1 cellular context compared by ENCODE assay signal in genomic region chr15:69059170-69059943, GRCh38.
TF ChIP-seq lines count a peak whose summit lies in the region.

No MANE protein-coding gene starts in this region.

TF ChIP-seq in HEK293, 187 proteins besides CTCF, POLR2A, EP300 and RAD21 (continued from another document):
- no peak for TF ChIP-seq ZNF18 (tag by site-specific recombination; IDR thresholded peaks at IDR 0.05)
- no peak for TF ChIP-seq HOXA7 (CRISPR knock-in tag; IDR thresholded peaks at IDR 0.05; ENCODE audit: borderline replicate concordance)
- TF ChIP-seq, protein P1, sequence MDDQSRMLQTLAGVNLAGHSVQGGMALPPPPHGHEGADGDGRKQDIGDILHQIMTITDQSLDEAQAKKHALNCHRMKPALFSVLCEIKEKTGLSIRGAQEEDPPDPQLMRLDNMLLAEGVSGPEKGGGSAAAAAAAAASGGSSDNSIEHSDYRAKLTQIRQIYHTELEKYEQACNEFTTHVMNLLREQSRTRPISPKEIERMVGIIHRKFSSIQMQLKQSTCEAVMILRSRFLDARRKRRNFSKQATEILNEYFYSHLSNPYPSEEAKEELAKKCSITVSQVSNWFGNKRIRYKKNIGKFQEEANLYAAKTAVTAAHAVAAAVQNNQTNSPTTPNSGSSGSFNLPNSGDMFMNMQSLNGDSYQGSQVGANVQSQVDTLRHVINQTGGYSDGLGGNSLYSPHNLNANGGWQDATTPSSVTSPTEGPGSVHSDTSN (CRISPR knock-in tag; IDR thresholded peaks at IDR 0.05), result no peak
- no peak for TF ChIP-seq GLIS1 (tag by site-specific recombination; IDR thresholded peaks at IDR 0.05)
- TF ChIP-seq KLF1 (tag by site-specific recombination; IDR thresholded peaks at IDR 0.05), result peak; percentile 72
- TF ChIP-seq ZNF561 (tag by site-specific recombination; IDR thresholded peaks at IDR 0.05; ENCODE audit: borderline replicate concordance), result peak; percentile 77; the same call in 1 of the 2 replicates
- no peak for TF ChIP-seq ZSCAN16 (tag by site-specific recombination; IDR thresholded peaks at IDR 0.05)
- TF ChIP-seq KLF7 (tag by site-specific recombination; IDR thresholded peaks at IDR 0.05; ENCODE audit: borderline replicate concordance), result peak; percentile 90; the same call in 1 of the 2 replicates
- no peak for TF ChIP-seq ZNF248 (tag by site-specific recombination; IDR thresholded peaks at IDR 0.05)
- no peak for TF ChIP-seq ZNF488 (tag by site-specific recombination; IDR thresholded peaks at IDR 0.05)
- TF ChIP-seq YY2 (tag by site-specific recombination; IDR thresholded peaks at IDR 0.05), result no peak
- TF ChIP-seq ZNF623 (tag by site-specific recombination; IDR thresholded peaks at IDR 0.05), result no peak
- 0 out of 2 replicates have a peak, but pooled peaks have one; percentile 25 for TF ChIP-seq KLF8 (tag by site-specific recombination; IDR thresholded peaks at IDR 0.05)
- 0 out of 2 replicates have a peak, but pooled peaks have one; percentile 27 for TF ChIP-seq ZBTB17 (tag by site-specific recombination; IDR thresholded peaks at IDR 0.05)
- 0 out of 2 replicates have a peak, but pooled peaks have one; percentile 17 for TF ChIP-seq PRDM10 (tag by site-specific recombination; IDR thresholded peaks at IDR 0.05)
- TF ChIP-seq ZNF548 (tag by site-specific recombination; IDR thresholded peaks at IDR 0.05), result 0 out of 2 replicates have a peak, but pooled peaks have one; percentile 18
- peak; percentile 73 for TF ChIP-seq ZNF692 (tag by site-specific recombination; IDR thresholded peaks at IDR 0.05)
- no peak for TF ChIP-seq ZNF146 (tag by site-specific recombination; IDR thresholded peaks at IDR 0.05)
- TF ChIP-seq ZNF654 (tag by site-specific recombination; IDR thresholded peaks at IDR 0.05; ENCODE audit: low read depth), result peak; percentile 99
- TF ChIP-seq ZBTB11 (tag by site-specific recombination; conservative IDR thresholded peaks at IDR 0.05; ENCODE audit: low read depth), result no peak
- TF ChIP-seq ZNF10 (tag by site-specific recombination; IDR thresholded peaks at IDR 0.05), result 0 out of 2 replicates have a peak, but pooled peaks have one; percentile 14
- TF ChIP-seq ZNF311 (tag by site-specific recombination; IDR thresholded peaks at IDR 0.05; ENCODE audit: borderline replicate concordance), result no peak
- no peak for TF ChIP-seq ZNF621 (tag by site-specific recombination; IDR thresholded peaks at IDR 0.05)
- TF ChIP-seq ZNF211 (tag by site-specific recombination; IDR thresholded peaks at IDR 0.05; ENCODE audit: low read depth), result no peak
- TF ChIP-seq, protein P2, sequence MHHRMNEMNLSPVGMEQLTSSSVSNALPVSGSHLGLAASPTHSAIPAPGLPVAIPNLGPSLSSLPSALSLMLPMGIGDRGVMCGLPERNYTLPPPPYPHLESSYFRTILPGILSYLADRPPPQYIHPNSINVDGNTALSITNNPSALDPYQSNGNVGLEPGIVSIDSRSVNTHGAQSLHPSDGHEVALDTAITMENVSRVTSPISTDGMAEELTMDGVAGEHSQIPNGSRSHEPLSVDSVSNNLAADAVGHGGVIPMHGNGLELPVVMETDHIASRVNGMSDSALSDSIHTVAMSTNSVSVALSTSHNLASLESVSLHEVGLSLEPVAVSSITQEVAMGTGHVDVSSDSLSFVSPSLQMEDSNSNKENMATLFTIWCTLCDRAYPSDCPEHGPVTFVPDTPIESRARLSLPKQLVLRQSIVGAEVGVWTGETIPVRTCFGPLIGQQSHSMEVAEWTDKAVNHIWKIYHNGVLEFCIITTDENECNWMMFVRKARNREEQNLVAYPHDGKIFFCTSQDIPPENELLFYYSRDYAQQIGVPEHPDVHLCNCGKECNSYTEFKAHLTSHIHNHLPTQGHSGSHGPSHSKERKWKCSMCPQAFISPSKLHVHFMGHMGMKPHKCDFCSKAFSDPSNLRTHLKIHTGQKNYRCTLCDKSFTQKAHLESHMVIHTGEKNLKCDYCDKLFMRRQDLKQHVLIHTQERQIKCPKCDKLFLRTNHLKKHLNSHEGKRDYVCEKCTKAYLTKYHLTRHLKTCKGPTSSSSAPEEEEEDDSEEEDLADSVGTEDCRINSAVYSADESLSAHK (tag by site-specific recombination; IDR thresholded peaks at IDR 0.05), result no peak
- 0 out of 2 replicates have a peak, but pooled peaks have one; percentile 50 for TF ChIP-seq MEIS1 (CRISPR knock-in tag; IDR thresholded peaks at IDR 0.05; ENCODE audit: borderline replicate concordance)
- peak; percentile 41; the same call in 1 of the 2 replicates for TF ChIP-seq ZNF629 (tag by site-specific recombination; IDR thresholded peaks at IDR 0.05)
- TF ChIP-seq ZBTB8A (tag by site-specific recombination; IDR thresholded peaks at IDR 0.05), result peak; percentile 73
- TF ChIP-seq ZNF670 (tag by site-specific recombination; IDR thresholded peaks at IDR 0.05; ENCODE audit: low read depth), result no peak
- no peak for TF ChIP-seq ZNF791 (tag by site-specific recombination; IDR thresholded peaks at IDR 0.05)
- peak; percentile 80 for TF ChIP-seq ZNF2 (tag by site-specific recombination; IDR thresholded peaks at IDR 0.05)
- TF ChIP-seq IKZF3 (tag by site-specific recombination; IDR thresholded peaks at IDR 0.05), result peak; percentile 88
- 0 out of 2 replicates have a peak, but pooled peaks have one; percentile 29 for TF ChIP-seq ZNF580 (tag by site-specific recombination; IDR thresholded peaks at IDR 0.05)
- no peak for TF ChIP-seq ZNF677 (tag by site-specific recombination; IDR thresholded peaks at IDR 0.05)
- 0 out of 2 replicates have a peak, but pooled peaks have one; percentile 21 for TF ChIP-seq ZBTB21 (tag by site-specific recombination; IDR thresholded peaks at IDR 0.05)
- peak; percentile 65 for TF ChIP-seq ZEB2 (tag by site-specific recombination; IDR thresholded peaks at IDR 0.05)
- TF ChIP-seq ZNF473 (tag by site-specific recombination; IDR thresholded peaks at IDR 0.05), result no peak
